Comparison of ENCODE assay signal across 1 cellular context in genomic region chr4:14384824-14385223, GRCh38.
TF ChIP-seq lines count a peak whose summit lies in the region.

No MANE protein-coding gene starts in this region.

TF ChIP-seq in HepG2, 621 proteins besides CTCF, POLR2A, EP300 and RAD21 (continued from another document):
- no peak for TF ChIP-seq HDAC6 (IDR thresholded peaks at IDR 0.05; ENCODE audit: low read depth, low read length)
- no peak for TF ChIP-seq LRRFIP1 (CRISPR knock-in tag; conservative IDR thresholded peaks at IDR 0.05)
- TF ChIP-seq TEAD2 (CRISPR knock-in tag; IDR thresholded peaks at IDR 0.05) = no peak
- no peak for TF ChIP-seq SP1 (IDR thresholded peaks at IDR 0.05)
- no peak for TF ChIP-seq SP1 (CRISPR knock-in tag; IDR thresholded peaks at IDR 0.05)
- TF ChIP-seq SRSF1 (optimal IDR thresholded peaks at IDR 0.05; ENCODE audit: low read depth, low read length) = no peak
- no peak for TF ChIP-seq ZNF142 (CRISPR knock-in tag; IDR thresholded peaks at IDR 0.05)
- no peak for TF ChIP-seq FUBP1 (CRISPR knock-in tag; IDR thresholded peaks at IDR 0.05; ENCODE audit: borderline replicate concordance)
- 0 out of 2 replicates have a peak, but pooled peaks have one; percentile 22 for TF ChIP-seq MAFF (IDR thresholded peaks at IDR 0.05; ENCODE audit: low read depth, low read length)
- TF ChIP-seq MATR3 (CRISPR knock-in tag; IDR thresholded peaks at IDR 0.05) = no peak
- no peak for TF ChIP-seq U2AF1 (optimal IDR thresholded peaks at IDR 0.05; ENCODE audit: low read depth, low read length)
- peak; percentile 5 to 64; a peak in 2 of 4 replicates for TF ChIP-seq MAFK (conservative IDR thresholded peaks at IDR 0.05 in 1 of 2, IDR thresholded peaks at IDR 0.05 in 1 of 2; ENCODE audit: low read length in 2 of 2)
TF ChIP-seq in HepG2: peak in this region for 2.
